1 cellular context compared by ENCODE assay signal in genomic region chr11:95764267-95764898, GRCh38.
TF ChIP-seq lines count a peak whose summit lies in the region.

No MANE protein-coding gene starts in this region.

TF ChIP-seq in H1, 55 proteins besides CTCF, POLR2A, EP300 and RAD21:
- TF ChIP-seq JUN (IDR thresholded peaks at IDR 0.05; ENCODE audit: low read depth, low read length): no peak
- TF ChIP-seq BACH1 (IDR thresholded peaks at IDR 0.05; ENCODE audit: low read length): no peak
- TF ChIP-seq CTBP2 (IDR thresholded peaks at IDR 0.05; ENCODE audit: borderline replicate concordance, insufficient read depth, insufficient read length, low read length): no peak
